Comparison of ENCODE assay signal across 1 cellular context in the genomic region with DNA sequence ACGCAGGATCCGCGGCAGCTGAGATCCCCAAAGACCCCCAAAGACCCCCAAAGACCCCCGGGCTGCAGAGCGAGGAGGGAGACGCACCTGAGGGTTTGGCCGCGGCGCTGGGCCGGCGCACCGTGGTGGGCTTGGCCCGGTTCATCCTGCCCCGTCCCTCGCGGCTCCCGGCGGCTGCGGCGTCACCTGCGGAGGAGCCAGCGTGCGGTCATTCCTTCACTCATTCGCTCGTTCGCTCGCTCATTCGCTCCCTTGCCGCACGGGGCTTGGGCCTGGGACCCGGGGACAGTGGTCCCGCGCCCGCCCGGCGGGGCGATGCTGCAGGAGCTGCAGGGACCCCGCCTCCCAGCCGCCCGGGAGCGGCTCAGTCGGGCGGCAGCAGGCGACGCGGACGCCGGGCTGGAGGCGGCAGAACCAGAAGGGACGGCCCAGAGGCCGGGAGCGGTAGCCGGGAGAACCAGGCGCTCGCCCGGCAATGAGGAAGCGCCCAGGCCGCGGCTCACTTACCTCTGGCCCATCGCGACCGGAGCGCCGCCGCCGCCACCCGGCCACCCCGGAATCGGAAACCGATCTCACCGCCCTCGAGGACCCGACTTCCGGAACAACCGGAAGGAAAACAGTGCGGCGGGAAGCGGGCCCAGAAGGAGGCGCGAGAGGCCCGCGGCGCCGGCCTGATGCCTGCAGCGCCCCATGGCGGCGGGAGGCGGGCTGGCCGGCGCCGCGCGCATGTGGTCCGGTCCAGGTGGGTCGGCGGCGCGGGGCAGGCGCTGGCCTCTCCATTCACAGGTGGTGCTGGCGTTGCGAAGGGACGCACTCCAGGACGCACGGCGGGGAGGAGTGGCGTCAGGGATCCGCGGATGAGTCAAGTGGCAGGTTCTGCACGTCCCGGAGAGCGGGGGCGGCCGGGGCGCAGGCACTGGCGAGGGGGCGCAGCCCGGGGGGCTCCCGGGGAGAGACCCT.
TF ChIP-seq lines count a peak whose summit lies in the region.

Gene INTS1 (minus strand): TSS at position 574 of the 960 bp plus-strand sequence. CDS start 429 bp downstream, at position 145.

TF ChIP-seq in K562, 482 proteins besides CTCF, POLR2A, EP300 and RAD21 (continued from another document and continues in another):
- TF ChIP-seq DIDO1 (tag; IDR thresholded peaks at IDR 0.05; ENCODE audit: low read depth) = peak; percentile 56; the same call in 1 of the 2 replicates
- TF ChIP-seq RB1 (IDR thresholded peaks at IDR 0.05; ENCODE audit: low read depth) = peak; percentile 98
- TF ChIP-seq, protein P1, sequence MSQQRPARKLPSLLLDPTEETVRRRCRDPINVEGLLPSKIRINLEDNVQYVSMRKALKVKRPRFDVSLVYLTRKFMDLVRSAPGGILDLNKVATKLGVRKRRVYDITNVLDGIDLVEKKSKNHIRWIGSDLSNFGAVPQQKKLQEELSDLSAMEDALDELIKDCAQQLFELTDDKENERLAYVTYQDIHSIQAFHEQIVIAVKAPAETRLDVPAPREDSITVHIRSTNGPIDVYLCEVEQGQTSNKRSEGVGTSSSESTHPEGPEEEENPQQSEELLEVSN (IDR thresholded peaks at IDR 0.05; ENCODE audit: borderline replicate concordance in 1 of 2, extremely low read depth in 1 of 2, insufficient read depth in 1 of 2, insufficient read length in 1 of 2, low read depth in 1 of 2, low read length in 1 of 2, poor library complexity in 1 of 2, severe bottlenecking in 1 of 2) = peak; percentile 71 to 90
- TF ChIP-seq MCM5 (IDR thresholded peaks at IDR 0.05; ENCODE audit: low read depth) = no peak
- TF ChIP-seq POLR3G (IDR thresholded peaks at IDR 0.05; ENCODE audit: extremely low read depth, insufficient read length, insufficient replicate concordance) = no peak
- no peak for TF ChIP-seq ZBTB1 (CRISPR knock-in tag; IDR thresholded peaks at IDR 0.05; ENCODE audit: borderline replicate concordance, low read depth)
- TF ChIP-seq HMGXB4 (CRISPR knock-in tag; IDR thresholded peaks at IDR 0.05) = peak; percentile 72; the same call in 1 of the 2 replicates
- no peak for TF ChIP-seq ILF3 (IDR thresholded peaks at IDR 0.05; ENCODE audit: borderline replicate concordance)
- TF ChIP-seq NR3C1 (CRISPR knock-in tag; IDR thresholded peaks at IDR 0.05) = peak; percentile 33; the same call in 1 of the 2 replicates
- no peak for TF ChIP-seq ESRRB (CRISPR knock-in tag; IDR thresholded peaks at IDR 0.05; ENCODE audit: borderline replicate concordance)
- peak; percentile 90; the same call in 1 of the 2 replicates for TF ChIP-seq PHF8 (IDR thresholded peaks at IDR 0.05; ENCODE audit: borderline replicate concordance, low read length)
- no peak for TF ChIP-seq NUFIP1 (IDR thresholded peaks at IDR 0.05; ENCODE audit: partially characterized antibody)
- TF ChIP-seq, protein P2, sequence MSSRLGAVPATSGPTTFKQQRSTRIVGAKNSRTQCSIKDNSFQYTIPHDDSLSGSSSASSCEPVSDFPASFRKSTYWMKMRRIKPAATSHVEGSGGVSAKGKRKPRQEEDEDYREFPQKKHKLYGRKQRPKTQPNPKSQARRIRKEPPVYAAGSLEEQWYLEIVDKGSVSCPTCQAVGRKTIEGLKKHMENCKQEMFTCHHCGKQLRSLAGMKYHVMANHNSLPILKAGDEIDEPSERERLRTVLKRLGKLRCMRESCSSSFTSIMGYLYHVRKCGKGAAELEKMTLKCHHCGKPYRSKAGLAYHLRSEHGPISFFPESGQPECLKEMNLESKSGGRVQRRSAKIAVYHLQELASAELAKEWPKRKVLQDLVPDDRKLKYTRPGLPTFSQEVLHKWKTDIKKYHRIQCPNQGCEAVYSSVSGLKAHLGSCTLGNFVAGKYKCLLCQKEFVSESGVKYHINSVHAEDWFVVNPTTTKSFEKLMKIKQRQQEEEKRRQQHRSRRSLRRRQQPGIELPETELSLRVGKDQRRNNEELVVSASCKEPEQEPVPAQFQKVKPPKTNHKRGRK (tag; IDR thresholded peaks at IDR 0.05) = no peak
- TF ChIP-seq ZNF644 (tag; IDR thresholded peaks at IDR 0.05; ENCODE audit: low read depth) = no peak
- no peak for TF ChIP-seq NFIX (CRISPR knock-in tag; IDR thresholded peaks at IDR 0.05; ENCODE audit: low read depth)
- peak; percentile 78 for TF ChIP-seq KDM5B (IDR thresholded peaks at IDR 0.05; ENCODE audit: insufficient replicate concordance, low read depth, low read length)
- no peak for TF ChIP-seq ZFP30 (CRISPR knock-in tag; IDR thresholded peaks at IDR 0.05; ENCODE audit: borderline replicate concordance)
- TF ChIP-seq PML (IDR thresholded peaks at IDR 0.05; ENCODE audit: low read length) = peak; percentile 25; the same call in 1 of the 2 replicates
- TF ChIP-seq C11orf30 (IDR thresholded peaks at IDR 0.05; ENCODE audit: low read depth) = peak; percentile 92
- peak; percentile 99 for TF ChIP-seq FOXJ2 (tag; IDR thresholded peaks at IDR 0.05)
- no peak for TF ChIP-seq ARID3B (CRISPR knock-in tag; IDR thresholded peaks at IDR 0.05; ENCODE audit: borderline replicate concordance)
- TF ChIP-seq ZNF197 (CRISPR knock-in tag; IDR thresholded peaks at IDR 0.05; ENCODE audit: low read depth) = no peak
- TF ChIP-seq THAP12 (CRISPR knock-in tag; IDR thresholded peaks at IDR 0.05) = peak; percentile 96
- TF ChIP-seq NFIC (IDR thresholded peaks at IDR 0.05) = no peak; the same call in 1 of the 2 replicates
- peak; percentile 35 for TF ChIP-seq RBM25 (IDR thresholded peaks at IDR 0.05; ENCODE audit: low read depth, low read length, severe bottlenecking)
- peak; percentile 92 for TF ChIP-seq PHF20 (IDR thresholded peaks at IDR 0.05; ENCODE audit: partially characterized antibody)
- no peak for TF ChIP-seq HMG20B (CRISPR knock-in tag; IDR thresholded peaks at IDR 0.05)
- TF ChIP-seq, protein P3, sequence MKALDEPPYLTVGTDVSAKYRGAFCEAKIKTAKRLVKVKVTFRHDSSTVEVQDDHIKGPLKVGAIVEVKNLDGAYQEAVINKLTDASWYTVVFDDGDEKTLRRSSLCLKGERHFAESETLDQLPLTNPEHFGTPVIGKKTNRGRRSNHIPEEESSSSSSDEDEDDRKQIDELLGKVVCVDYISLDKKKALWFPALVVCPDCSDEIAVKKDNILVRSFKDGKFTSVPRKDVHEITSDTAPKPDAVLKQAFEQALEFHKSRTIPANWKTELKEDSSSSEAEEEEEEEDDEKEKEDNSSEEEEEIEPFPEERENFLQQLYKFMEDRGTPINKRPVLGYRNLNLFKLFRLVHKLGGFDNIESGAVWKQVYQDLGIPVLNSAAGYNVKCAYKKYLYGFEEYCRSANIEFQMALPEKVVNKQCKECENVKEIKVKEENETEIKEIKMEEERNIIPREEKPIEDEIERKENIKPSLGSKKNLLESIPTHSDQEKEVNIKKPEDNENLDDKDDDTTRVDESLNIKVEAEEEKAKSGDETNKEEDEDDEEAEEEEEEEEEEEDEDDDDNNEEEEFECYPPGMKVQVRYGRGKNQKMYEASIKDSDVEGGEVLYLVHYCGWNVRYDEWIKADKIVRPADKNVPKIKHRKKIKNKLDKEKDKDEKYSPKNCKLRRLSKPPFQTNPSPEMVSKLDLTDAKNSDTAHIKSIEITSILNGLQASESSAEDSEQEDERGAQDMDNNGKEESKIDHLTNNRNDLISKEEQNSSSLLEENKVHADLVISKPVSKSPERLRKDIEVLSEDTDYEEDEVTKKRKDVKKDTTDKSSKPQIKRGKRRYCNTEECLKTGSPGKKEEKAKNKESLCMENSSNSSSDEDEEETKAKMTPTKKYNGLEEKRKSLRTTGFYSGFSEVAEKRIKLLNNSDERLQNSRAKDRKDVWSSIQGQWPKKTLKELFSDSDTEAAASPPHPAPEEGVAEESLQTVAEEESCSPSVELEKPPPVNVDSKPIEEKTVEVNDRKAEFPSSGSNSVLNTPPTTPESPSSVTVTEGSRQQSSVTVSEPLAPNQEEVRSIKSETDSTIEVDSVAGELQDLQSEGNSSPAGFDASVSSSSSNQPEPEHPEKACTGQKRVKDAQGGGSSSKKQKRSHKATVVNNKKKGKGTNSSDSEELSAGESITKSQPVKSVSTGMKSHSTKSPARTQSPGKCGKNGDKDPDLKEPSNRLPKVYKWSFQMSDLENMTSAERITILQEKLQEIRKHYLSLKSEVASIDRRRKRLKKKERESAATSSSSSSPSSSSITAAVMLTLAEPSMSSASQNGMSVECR (CRISPR knock-in tag; IDR thresholded peaks at IDR 0.05) = 0 out of 2 replicates have a peak, but pooled peaks have one; percentile 36
- TF ChIP-seq U2AF2 (optimal IDR thresholded peaks at IDR 0.05; ENCODE audit: low read depth, low read length) = no peak
- TF ChIP-seq NR4A1 (CRISPR knock-in tag; IDR thresholded peaks at IDR 0.05) = no peak
- TF ChIP-seq NR4A1 (tag; IDR thresholded peaks at IDR 0.05) = no peak
- TF ChIP-seq HNRNPL (IDR thresholded peaks at IDR 0.05; ENCODE audit: low read depth, low read length) = no peak
- TF ChIP-seq MEIS2 (IDR thresholded peaks at IDR 0.05; ENCODE audit: partially characterized antibody) = no peak
- TF ChIP-seq BACH1 (tag; IDR thresholded peaks at IDR 0.05) = no peak
- TF ChIP-seq, protein P4, sequence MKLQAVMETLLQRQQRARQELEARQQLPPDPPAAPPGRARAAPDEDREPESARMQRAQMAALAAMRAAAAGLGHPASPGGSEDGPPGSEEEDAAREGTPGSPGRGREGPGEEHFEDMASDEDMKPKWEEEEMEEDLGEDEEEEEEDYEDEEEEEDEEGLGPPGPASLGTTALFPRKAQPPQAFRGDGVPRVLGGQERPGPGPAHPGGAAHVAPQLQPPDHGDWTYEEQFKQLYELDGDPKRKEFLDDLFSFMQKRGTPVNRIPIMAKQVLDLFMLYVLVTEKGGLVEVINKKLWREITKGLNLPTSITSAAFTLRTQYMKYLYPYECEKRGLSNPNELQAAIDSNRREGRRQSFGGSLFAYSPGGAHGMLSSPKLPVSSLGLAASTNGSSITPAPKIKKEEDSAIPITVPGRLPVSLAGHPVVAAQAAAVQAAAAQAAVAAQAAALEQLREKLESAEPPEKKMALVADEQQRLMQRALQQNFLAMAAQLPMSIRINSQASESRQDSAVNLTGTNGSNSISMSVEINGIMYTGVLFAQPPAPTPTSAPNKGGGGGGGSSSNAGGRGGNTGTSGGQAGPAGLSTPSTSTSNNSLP (IDR thresholded peaks at IDR 0.05; ENCODE audit: borderline replicate concordance, low read depth, low read length) = no peak
- TF ChIP-seq GABPA (tag; conservative IDR thresholded peaks at IDR 0.05; ENCODE audit: low read depth) = peak; percentile 99
- TF ChIP-seq ZNF12 (CRISPR knock-in tag; IDR thresholded peaks at IDR 0.05) = no peak
- TF ChIP-seq IRF1 (CRISPR knock-in tag; IDR thresholded peaks at IDR 0.05; ENCODE audit: borderline replicate concordance) = no peak
- no peak for TF ChIP-seq ID3 (CRISPR knock-in tag; IDR thresholded peaks at IDR 0.05)
- no peak for TF ChIP-seq ID3 (tag; IDR thresholded peaks at IDR 0.05)
- no peak for TF ChIP-seq FOXM1 (IDR thresholded peaks at IDR 0.05; ENCODE audit: low read depth)
- peak; percentile 67; the same call in 1 of the 2 replicates for TF ChIP-seq FOXM1 (CRISPR knock-in tag; IDR thresholded peaks at IDR 0.05; ENCODE audit: low read depth)
- no peak for TF ChIP-seq KLF6 (CRISPR knock-in tag; IDR thresholded peaks at IDR 0.05; ENCODE audit: borderline replicate concordance)
- TF ChIP-seq NCOR1 (IDR thresholded peaks at IDR 0.05) = no peak
- TF ChIP-seq NRF1 (conservative IDR thresholded peaks at IDR 0.05 in 1 of 2, IDR thresholded peaks at IDR 0.05 in 1 of 2) = peak; percentile 81
